In genomic region chr16:3770530-3770929, GRCh38 we compare ENCODE assay signal across 1 cellular context.
TF ChIP-seq lines count a peak whose summit lies in the region.

No MANE protein-coding gene starts in this region.

TF ChIP-seq in GM12878, 131 proteins besides CTCF, POLR2A, EP300 and RAD21 (continued from another document):
- TF ChIP-seq USF1 (IDR thresholded peaks at IDR 0.05; ENCODE audit: borderline replicate concordance, extremely low read length, insufficient read depth, low read depth, low read length) (no peak), GABPA (IDR thresholded peaks at IDR 0.05; ENCODE audit: low read depth) (no peak)
